In genomic region chr13:20667857-20668256, GRCh38 we compare ENCODE assay signal across 23 cellular contexts. TPM values are rescaled to one million over a fixed set of nuclear protein-coding genes. Genes with fewer than 3 reads are reported as not detected.
DNase-seq lines count a peak whose midpoint lies in the region; ATAC-seq and TF ChIP-seq lines count a peak whose summit lies in the region.
"Had no signal": no experiment of that assay in that cellular context is flagged by ENCODE, and none has a peak within 500 bp of the region (broad histone marks: within the 10 kb centered on the region; RNA-seq: fewer than 3 reads in every experiment).

No MANE protein-coding gene starts in this region.

- no peak overlapping the region for H3K27ac Mint-ChIP-seq in CD8-positive, alpha-beta T cell
- no peak overlapping the region for H3K27ac Mint-ChIP-seq in natural killer cell
- H3K27ac Mint-ChIP-seq: CD4-positive, alpha-beta memory T cell; HFFc6 had no signal

- no peaks in the 10 kb centered on the region for H3K9me3 Mint-ChIP-seq in CD8-positive, alpha-beta T cell
- H3K9me3 Mint-ChIP-seq in natural killer cell = no peaks in the 10 kb centered on the region
- H3K9me3 Mint-ChIP-seq: CD4-positive, alpha-beta memory T cell; HFFc6 had no signal

- no peaks in the 10 kb centered on the region for H3K9me3 ChIP-seq in CD8-positive, alpha-beta T cell (ENCODE audit: low read length)
- H3K9me3 ChIP-seq: SJSA1 had no signal

- H3K4me3 ChIP-seq in CD8-positive, alpha-beta T cell (ENCODE audit: low read depth, low read length) = no peak overlapping the region
- H3K4me3 ChIP-seq in GM06990 (replicated peaks; ENCODE audit: low read depth, low read length) = no peak overlapping the region
- H3K4me3 ChIP-seq: SJSA1 had no signal

- ATAC-seq in CD8-positive, alpha-beta T cell = peak; percentile 11
- ATAC-seq in natural killer cell (peak in 2 of 3 donors; percentile 50 to 65), GM21447 (IDR thresholded peaks at IDR 0.05; ENCODE audit: unreplicated experiment) (no peak)
- ATAC-seq: HepG2, Right ventricle myocardium inferior had no signal

- no peaks in the 10 kb centered on the region for H3K27me3 ChIP-seq in CD8-positive, alpha-beta T cell (ENCODE audit: insufficient read depth, low read length)
- H3K27me3 ChIP-seq in GM06990 (replicated peaks; ENCODE audit: control insufficient read depth, insufficient read depth, low read length) = no peaks in the 10 kb centered on the region
- H3K27me3 ChIP-seq: SJSA1 had no signal

- no peak overlapping the region for H3K4me3 Mint-ChIP-seq in CD8-positive, alpha-beta T cell
- no peak overlapping the region for H3K4me3 Mint-ChIP-seq in natural killer cell
- H3K4me3 Mint-ChIP-seq: CD4-positive, alpha-beta memory T cell; HFFc6 had no signal

- no peak for DNase-seq in CD8-positive, alpha-beta T cell
- DNase-seq in GM06990 (ENCODE audit: extremely low read depth, insufficient read length) = peak; percentile 5
- DNase-seq in UCSD-AML1 (lab: John Stamatoyannopoulos, UW; ENCODE audit: unreplicated experiment) = peak; percentile 43
- DNase-seq in natural killer cell = no peak
- DNase-seq in NCI-H1092 treated with DMSO at 0.1 percent for 48 hours (lab: John Stamatoyannopoulos, UW) = no peak
- DNase-seq in NOMO-1 (lab: John Stamatoyannopoulos, UW; ENCODE audit: unreplicated experiment in 2 of 2) = no peak
- DNase-seq: Calu3, DMS153, H7, HFFc6, KG1, NCI-H1105, NCI-H146, NCI-H2029, NCI-H2227 treated with DMSO at 0.1 percent for 48 hours, NCI-H510A, OCI-M1 had no signal

- TF ChIP-seq CTCF in CD8-positive, alpha-beta T cell (IDR thresholded peaks at IDR 0.05) = no peak
- TF ChIP-seq CTCF in GM06990 (IDR thresholded peaks at IDR 0.05; ENCODE audit: insufficient read depth, low read length, poor library complexity, severe bottlenecking) = no peak
- no peak for TF ChIP-seq CTCF in natural killer cell (IDR thresholded peaks at IDR 0.05)

- H3K27ac ChIP-seq in CD8-positive, alpha-beta T cell (ENCODE audit: low read depth, low read length) = no peak overlapping the region
- H3K27ac ChIP-seq: HL-60, SJSA1 had no signal

- no peaks in the 10 kb centered on the region for H3K4me1 ChIP-seq in CD8-positive, alpha-beta T cell (ENCODE audit: insufficient read depth, low read length)
- H3K4me1 ChIP-seq: SJSA1 had no signal

- H3K36me3 Mint-ChIP-seq in CD8-positive, alpha-beta T cell = peaks cover 25% of the 10 kb centered on the region
- no peaks in the 10 kb centered on the region for H3K36me3 Mint-ChIP-seq in natural killer cell

- H3K4me1 Mint-ChIP-seq in CD8-positive, alpha-beta T cell (ENCODE audit: low read depth) = no peaks in the 10 kb centered on the region
- H3K4me1 Mint-ChIP-seq in natural killer cell = peaks cover 5 to 15% of the 10 kb centered on the region in 2 donors
- H3K4me1 Mint-ChIP-seq: CD4-positive, alpha-beta memory T cell had no signal

- CTCF ChIA-PET in CD8-positive, alpha-beta T cell (lab: Charles Lee) = no interaction called here

- POLR2A ChIA-PET in CD8-positive, alpha-beta T cell (lab: Charles Lee) = interaction anchor here (1.1 kb wide), 1 partner anchor 40 kb away, joined by 3 read pairs; no protein-coding TSS in a partner anchor

- H3K27me3 Mint-ChIP-seq in CD8-positive, alpha-beta T cell (ENCODE audit: low read depth) = no peaks in the 10 kb centered on the region
- H3K27me3 Mint-ChIP-seq in natural killer cell (ENCODE audit: low read depth in 2 of 2) = no peaks in the 10 kb centered on the region
- H3K27me3 Mint-ChIP-seq: CD4-positive, alpha-beta memory T cell had no signal

- H3K36me3 ChIP-seq in CD8-positive, alpha-beta T cell (ENCODE audit: insufficient read depth, low read length) = peaks cover 4% of the 10 kb centered on the region
- no peaks in the 10 kb centered on the region for H3K36me3 ChIP-seq in GM06990 (ENCODE audit: control insufficient read depth, insufficient read depth, low read length)
- H3K36me3 ChIP-seq: SJSA1 had no signal

- intact Hi-C loops in CD8-positive, alpha-beta T cell (cut with DNase I, micrococcal nuclease) = no loop called here
- intact Hi-C loops in natural killer cell (cut with micrococcal nuclease) = loop anchor here (2.0 kb wide), 1 partner anchor 35 kb away; the partner anchor contains the start of gene IL17D

RNA-seq across cellular contexts. Expression of gene IL17D, which starts 35.6 kb away (rescaled TPM):
- under 1 TPM; 0.57 to 0.58 TPM for total RNA-seq in CD8-positive, alpha-beta T cell
- total RNA-seq in natural killer cell = under 1 TPM; 0.14 to 0.33 (median 0.25) TPM
- total RNA-seq: CD4-positive, alpha-beta memory T cell; H7 had no signal

Comparison
In these comparisons a context has a peak if more than half of its experiments do, and no peak if none do; other contexts are left out.
1. DNase-seq: peak in GM06990 (single experiment) and UCSD-AML1 (single experiment); none in CD8-positive, alpha-beta T cell (0 of 7), natural killer cell (single experiment), NCI-H1092 treated with DMSO at 0.1 percent for 48 hours (single experiment) and NOMO-1 (0 of 2).